In the genomic region with DNA sequence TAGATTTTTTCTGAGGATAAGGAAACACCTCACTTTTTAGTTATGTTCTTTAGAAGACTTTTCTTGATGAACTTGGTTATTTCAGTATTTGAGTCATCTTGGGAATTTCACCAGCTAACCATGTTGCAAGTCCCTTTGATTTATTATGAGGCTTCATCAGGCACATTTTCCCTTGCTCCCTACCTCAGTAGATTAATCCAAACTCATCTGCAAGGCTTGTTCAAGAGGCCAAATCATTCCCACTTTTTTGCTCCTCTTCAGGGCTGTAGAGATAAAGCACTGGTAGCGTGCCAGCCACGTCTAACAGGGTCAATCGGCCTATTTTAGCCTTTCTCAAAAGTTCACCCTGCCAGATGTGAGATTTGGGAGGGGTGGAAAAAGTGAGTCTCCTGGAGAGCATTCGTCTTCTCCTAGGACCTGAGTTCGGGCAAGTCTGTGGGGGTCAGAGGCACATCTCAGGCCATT, we compare ENCODE assay signal across 20 cellular contexts.
DNase-seq lines count a peak whose midpoint lies in the region; ATAC-seq, FAIRE-seq and TF ChIP-seq lines count a peak whose summit lies in the region.
"Had no signal": no experiment of that assay in that cellular context is flagged by ENCODE, and none has a peak within 500 bp of the region (broad histone marks: within the 10 kb centered on the region; RNA-seq: fewer than 3 reads in every experiment).

No MANE protein-coding gene starts in this region.

- POLR2A ChIA-PET in MCF 10A (lab: Yijun Ruan, JAX) = no interaction called here

- H3K27ac ChIP-seq in mammary epithelial cell (ENCODE audit: insufficient read depth, low read depth, low read length) (no peak overlapping the region), right cardiac atrium (ENCODE audit: low read length) (no peak overlapping the region)

- H3K4me3 ChIP-seq in mammary epithelial cell (replicated peaks in 1 of 3; ENCODE audit: insufficient read depth in 1 of 3, low read depth in 2 of 3, low read length in 3 of 3) = no peak overlapping the region
- H3K4me3 ChIP-seq in astrocyte of the spinal cord (ENCODE audit: low read depth, low read length) = no peak overlapping the region
- no peak overlapping the region for H3K4me3 ChIP-seq in right cardiac atrium (ENCODE audit: low read length)
- H3K4me3 ChIP-seq: K562 had no signal

- no peak overlapping the region for H3K9ac ChIP-seq in mammary epithelial cell (ENCODE audit: insufficient read depth, low read length)

- H3K27me3 Mint-ChIP-seq in MCF 10A (ENCODE audit: insufficient read depth, unreplicated experiment) = no peaks in the 10 kb centered on the region

- intact Hi-C loops in mammary epithelial cell (cut with micrococcal nuclease) = no loop called here
- intact Hi-C loops in MCF 10A (cut with micrococcal nuclease) = no loop called here
- intact Hi-C loops in right cardiac atrium (cut with DNase I) = loop anchor here in 1 of 4 donors (10.0 kb wide), 1 partner anchor 305 kb away; no protein-coding TSS in a partner anchor

- no peaks in the 10 kb centered on the region for H3K36me3 Mint-ChIP-seq in MCF 10A (ENCODE audit: insufficient read depth, unreplicated experiment)
- H3K36me3 Mint-ChIP-seq: activated naive CD4-positive, alpha-beta T cell treated with anti-CD3 and anti-CD28 coated beads, Interleukin-2, amount 10 ng/mL, durations not matched to agents 7 days and 5 days; brain; CD4-positive, alpha-beta memory T cell had no signal

- no peaks in the 10 kb centered on the region for H4K20me1 ChIP-seq in mammary epithelial cell (ENCODE audit: insufficient read depth, low read length)

- CTCF ChIA-PET in mammary epithelial cell (lab: Charles Lee; ENCODE audit: low non-redundant PET) (no interaction called here), MCF 10A (lab: Yijun Ruan, JAX) (no interaction called here)

- peaks cover 5% of the 10 kb centered on the region for H3K4me1 Mint-ChIP-seq in MCF 10A (ENCODE audit: insufficient read depth, unreplicated experiment)
- H3K4me1 Mint-ChIP-seq: activated naive CD4-positive, alpha-beta T cell treated with anti-CD3 and anti-CD28 coated beads, Interleukin-2, amount 10 ng/mL, durations not matched to agents 7 days and 5 days; brain; CD4-positive, alpha-beta memory T cell had no signal

- H3K9me3 Mint-ChIP-seq in MCF 10A (ENCODE audit: unreplicated experiment) = no peaks in the 10 kb centered on the region
- H3K9me3 Mint-ChIP-seq: activated naive CD4-positive, alpha-beta T cell treated with anti-CD3 and anti-CD28 coated beads, Interleukin-2, amount 10 ng/mL, durations not matched to agents 7 days and 5 days; brain; CD4-positive, alpha-beta memory T cell had no signal

- H3K9me3 ChIP-seq in mammary epithelial cell (replicated peaks; ENCODE audit: insufficient read depth, low read length) (no peaks in the 10 kb centered on the region), right cardiac atrium (ENCODE audit: control insufficient read depth, low read length) (no peaks in the 10 kb centered on the region)

- no peak overlapping the region for H3K27ac Mint-ChIP-seq in MCF 10A (ENCODE audit: low read depth, unreplicated experiment)
- H3K27ac Mint-ChIP-seq: activated naive CD4-positive, alpha-beta T cell treated with anti-CD3 and anti-CD28 coated beads, Interleukin-2, amount 10 ng/mL, durations not matched to agents 7 days and 5 days; CD4-positive, alpha-beta memory T cell had no signal

- H3K79me2 ChIP-seq in mammary epithelial cell (ENCODE audit: insufficient read depth, low read length) = no peaks in the 10 kb centered on the region

- H3K4me2 ChIP-seq in mammary epithelial cell (ENCODE audit: insufficient read depth, low read depth, low read length) = no peak overlapping the region

- dilution Hi-C loops in mammary epithelial cell (cut with HindIII; ENCODE audit: low sequenced_read_pairs) = no loop called here

- H3K4me3 Mint-ChIP-seq in MCF 10A (ENCODE audit: unreplicated experiment) = no peak overlapping the region
- H3K4me3 Mint-ChIP-seq: activated naive CD4-positive, alpha-beta T cell treated with anti-CD3 and anti-CD28 coated beads, Interleukin-2, amount 10 ng/mL, durations not matched to agents 7 days and 5 days; brain; CD4-positive, alpha-beta memory T cell had no signal

- FAIRE-seq in GM12892 (lab: Jason Lieb, UNC) = no peak
- FAIRE-seq: A204.1, K562 had no signal

- H3K4me1 ChIP-seq in mammary epithelial cell (ENCODE audit: insufficient read depth, low read length) (no peaks in the 10 kb centered on the region), right cardiac atrium (ENCODE audit: control insufficient read depth, insufficient read depth, low read length) (peaks cover 2% of the 10 kb centered on the region)

- TF ChIP-seq CTCF in mammary epithelial cell (conservative IDR thresholded peaks at IDR 0.05 in 1 of 2, IDR thresholded peaks at IDR 0.05 in 1 of 2; ENCODE audit: extremely low read depth in 1 of 2, insufficient read depth in 1 of 2, low read depth in 1 of 2, low read length in 2 of 2) (no peak), MCF 10A (IDR thresholded peaks at IDR 0.05; ENCODE audit: unreplicated experiment) (no peak), astrocyte of the spinal cord (IDR thresholded peaks at IDR 0.05; ENCODE audit: low read depth, low read length) (no peak)

- no peaks in the 10 kb centered on the region for H3K36me3 ChIP-seq in mammary epithelial cell (ENCODE audit: insufficient read depth, low read length)

- DNase-seq in mammary epithelial cell = peak; percentile 8
- DNase-seq in MCF 10A (ENCODE audit: unreplicated experiment) = no peak
- DNase-seq in astrocyte of the spinal cord (ENCODE audit: low read depth, low spot score) = peak; percentile 42
- DNase-seq in non-pigmented ciliary epithelial cell (ENCODE audit: low read depth) = peak; percentile 40
- DNase-seq in GM12892 (ENCODE audit: insufficient read length) = no peak
- no peak for DNase-seq in ACHN
- DNase-seq in right cardiac atrium = no peak
- DNase-seq: activated naive CD4-positive, alpha-beta T cell treated with anti-CD3 and anti-CD28 coated beads, Interleukin-2, amount 10 ng/mL, durations not matched to agents 7 days and 5 days; activated T-cell treated with anti-CD3 and anti-CD28 coated beads, Interleukin-2, amount 50 U/mL, for 1 hour; CD4-positive, alpha-beta memory T cell; DND-41; head of caudate nucleus; NCI-H1930; occipital lobe; stimulated activated CD4-positive, alpha-beta T cell treated with anti-CD3 and anti-CD28 coated beads, Interleukin-4, amount 100 ng/mL, for 4 hours; substantia nigra had no signal

- WGBS in mammary epithelial cell (ENCODE audit: low coverage, missing lambda C conversion rate) = 94% methylated on average over 2 of the region's 5 CpGs
- 64% methylated on average over 5 of the region's 5 CpGs for WGBS in right cardiac atrium

- no peak for TF ChIP-seq POLR2A in GM12892 (IDR thresholded peaks at IDR 0.05; ENCODE audit: low read depth, low read length)

- ATAC-seq in right cardiac atrium (no peak), HG02870 (IDR thresholded peaks at IDR 0.05; ENCODE audit: unreplicated experiment) (no peak)
- ATAC-seq: K562 had no signal

- in situ Hi-C loops in mammary epithelial cell (cut with MboI; ENCODE audit: low sequenced_read_pairs in 2 of 2) = loop anchor here (25.0 kb wide), 2 partner anchors 922 to 1422 kb away; a partner anchor contains a TSS
- in situ Hi-C loops in astrocyte of the spinal cord (cut with HindIII; ENCODE audit: low sequenced_read_pairs) = no loop called here
- in situ Hi-C loops in ACHN (cut with HindIII; ENCODE audit: low pct_ligation_motif_present, low pct_unique_long_range_greater_than_20kb, low sequenced_read_pairs) = no loop called here

- BruUV-seq in mammary epithelial cell (replicated peaks; lab: Mats Ljungman, UMichigan) (no TSS peak), MCF 10A (replicated peaks; lab: Mats Ljungman, UMichigan) (no TSS peak)

- H2AFZ ChIP-seq in mammary epithelial cell (ENCODE audit: low read depth, low read length) = no peak overlapping the region

- H3K27me3 ChIP-seq in mammary epithelial cell (ENCODE audit: insufficient read depth, low read length) = peaks cover 7% of the 10 kb centered on the region
- H3K27me3 ChIP-seq in right cardiac atrium (ENCODE audit: control insufficient read depth, insufficient read depth) = no peaks in the 10 kb centered on the region

Comparison
In these comparisons a context has a peak if more than half of its experiments do, and no peak if none do; other contexts are left out.
1. DNase-seq: peak in mammary epithelial cell (single experiment), astrocyte of the spinal cord (single experiment) and non-pigmented ciliary epithelial cell (single experiment); none in MCF 10A (single experiment), GM12892 (single experiment), ACHN (single experiment) and right cardiac atrium (0 of 3).
2. in situ Hi-C loops: an anchor here in mammary epithelial cell (25.0 kb wide); none called in astrocyte of the spinal cord and ACHN.